ENCODE assay signal across 20 cellular contexts in the genomic region with DNA sequence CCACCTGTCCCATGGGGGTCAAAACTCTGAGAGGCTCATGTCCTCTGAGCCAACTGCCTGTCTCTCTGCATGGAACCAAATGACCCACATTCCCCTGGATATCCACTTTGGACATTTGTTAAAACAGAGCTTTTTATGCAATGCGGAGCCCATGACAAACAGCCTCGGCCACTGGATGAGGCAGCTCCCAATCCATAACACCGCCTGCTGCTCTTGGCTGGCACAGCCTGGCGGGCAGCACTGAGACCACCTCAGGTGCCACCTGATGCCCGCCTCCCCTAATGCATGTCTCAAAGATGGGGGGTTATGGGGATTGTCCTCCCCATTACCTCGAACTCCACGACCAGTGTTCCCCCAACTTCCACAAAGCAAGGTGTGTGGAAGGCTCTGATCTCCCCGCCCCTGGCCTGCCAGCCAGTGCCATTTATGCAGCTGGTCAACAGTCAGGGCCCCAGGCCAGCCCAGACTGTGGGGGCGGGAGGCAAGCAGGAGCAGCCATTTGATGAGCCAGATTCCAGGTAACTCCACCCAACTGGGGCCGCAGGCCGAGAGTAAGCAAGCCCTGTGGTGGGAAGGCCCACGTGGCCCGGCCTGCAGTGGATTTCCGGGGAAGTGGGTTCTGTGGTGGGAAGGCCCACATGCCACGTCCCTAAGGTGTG.
"Had no signal": no experiment of that assay in that cellular context is flagged by ENCODE, and none has a peak within 500 bp of the region (broad histone marks: within the 10 kb centered on the region; RNA-seq: fewer than 3 reads in every experiment).

No MANE protein-coding gene starts in this region.

- H3K4me1 ChIP-seq: esophagus squamous epithelium, right lobe of liver had no signal

- H3K36me3 ChIP-seq: esophagus squamous epithelium, right lobe of liver, thoracic aorta, vagina had no signal

- ATAC-seq: activated CD4-positive, CD25-positive, alpha-beta regulatory T cell treated with anti-CD3 and anti-CD28 coated beads, Interleukin-2, amount 50 U/mL, for 24 hours; activated naive CD8-positive, alpha-beta T cell treated with anti-CD3 and anti-CD28 coated beads, Interleukin-2, amount 50 U/mL, for 24 hours; mucosa of descending colon; right lobe of liver had no signal

- H3K4me3 ChIP-seq: esophagus squamous epithelium, mucosa of descending colon, right lobe of liver, skin epidermis, thoracic aorta, vagina had no signal

- H3K9me3 ChIP-seq: esophagus squamous epithelium, mucosa of descending colon, right lobe of liver, thoracic aorta, vagina had no signal

- FAIRE-seq: bronchial epithelial cell, colon, islet of Langerhans, TTC549 had no signal

- H3K27me3 ChIP-seq: right lobe of liver, vagina had no signal

- H3K27ac ChIP-seq: esophagus squamous epithelium, right lobe of liver, skin epidermis, thoracic aorta, vagina, VCaP had no signal

- DNase-seq: activated CD4-positive, alpha-beta T cell treated with anti-CD3 and anti-CD28 coated beads, Interleukin-2, amount 10 ng/mL, durations not matched to agents 24 days and 14 days; activated CD8-positive, alpha-beta memory T cell treated with anti-CD3 and anti-CD28 coated beads, Interleukin-2, amount 50 U/mL, for 4 hours; activated naive CD8-positive, alpha-beta T cell treated with anti-CD3 and anti-CD28 coated beads, Interleukin-2, amount 50 U/mL, for 24 hours; activated T-cell treated with anti-CD3 and anti-CD28 coated beads, Interleukin-2, amount 50 U/mL, for 1 hour; dermis blood vessel endothelial cell; effector CD4-positive, alpha-beta T cell; esophagus squamous epithelium; foreskin melanocyte; stimulated activated CD4-positive, alpha-beta T cell treated with anti-CD3 and anti-CD28 coated beads, Interleukin-4, amount 100 ng/mL, for 24 hours had no signal
